In the genomic region with DNA sequence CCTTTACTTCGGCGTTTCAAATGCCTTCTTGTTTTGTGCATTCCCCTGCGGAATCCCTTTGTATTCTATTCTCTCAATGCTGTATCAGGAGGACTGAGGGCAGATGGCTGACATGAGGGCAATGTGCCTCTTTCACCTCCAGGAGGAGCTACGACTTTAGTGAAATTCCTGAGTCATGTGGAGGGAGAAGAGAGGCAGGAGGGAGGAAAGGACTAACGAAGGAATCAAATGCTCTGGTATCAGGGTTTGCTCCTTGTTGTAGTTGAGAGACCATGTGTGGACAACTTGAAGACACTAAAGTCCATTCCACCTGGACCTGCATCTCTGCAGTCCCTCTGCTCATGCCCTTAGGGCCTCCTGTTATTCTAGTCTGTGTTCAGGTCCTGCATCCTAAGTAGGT, we compare ENCODE assay signal across 1 cellular context.
TF ChIP-seq lines count a peak whose summit lies in the region.

No MANE protein-coding gene starts in this region.

TF ChIP-seq in WTC11, 78 proteins besides CTCF, POLR2A, EP300 and RAD21 (continued from another document):
- TF ChIP-seq NFATC4 (CRISPR knock-in tag; IDR thresholded peaks at IDR 0.05) (no peak), ELF4 (CRISPR knock-in tag; IDR thresholded peaks at IDR 0.05; ENCODE audit: low read depth) (no peak), CREM (CRISPR knock-in tag; IDR thresholded peaks at IDR 0.05) (no peak), NFE2L1 (CRISPR knock-in tag; IDR thresholded peaks at IDR 0.05) (peak; percentile 89), FOXK1 (CRISPR knock-in tag; IDR thresholded peaks at IDR 0.05) (no peak), IRF2 (CRISPR knock-in tag; IDR thresholded peaks at IDR 0.05; ENCODE audit: borderline replicate concordance, low read depth) (no peak), EMX1 (CRISPR knock-in tag; IDR thresholded peaks at IDR 0.05) (no peak), SP1 (CRISPR knock-in tag; conservative IDR thresholded peaks at IDR 0.05) (peak; percentile 32; the same call in 1 of the 2 replicates)
- TF ChIP-seq, protein P1, sequence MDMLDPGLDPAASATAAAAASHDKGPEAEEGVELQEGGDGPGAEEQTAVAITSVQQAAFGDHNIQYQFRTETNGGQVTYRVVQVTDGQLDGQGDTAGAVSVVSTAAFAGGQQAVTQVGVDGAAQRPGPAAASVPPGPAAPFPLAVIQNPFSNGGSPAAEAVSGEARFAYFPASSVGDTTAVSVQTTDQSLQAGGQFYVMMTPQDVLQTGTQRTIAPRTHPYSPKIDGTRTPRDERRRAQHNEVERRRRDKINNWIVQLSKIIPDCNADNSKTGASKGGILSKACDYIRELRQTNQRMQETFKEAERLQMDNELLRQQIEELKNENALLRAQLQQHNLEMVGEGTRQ (CRISPR knock-in tag; IDR thresholded peaks at IDR 0.05) = peak; percentile 40
- TF ChIP-seq, protein P2, sequence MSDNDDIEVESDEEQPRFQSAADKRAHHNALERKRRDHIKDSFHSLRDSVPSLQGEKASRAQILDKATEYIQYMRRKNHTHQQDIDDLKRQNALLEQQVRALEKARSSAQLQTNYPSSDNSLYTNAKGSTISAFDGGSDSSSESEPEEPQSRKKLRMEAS (CRISPR knock-in tag; IDR thresholded peaks at IDR 0.05) = peak; percentile 86
